In genomic region chrX:22095306-22095705, GRCh38 we compare ENCODE assay signal across 1 cellular context.
TF ChIP-seq lines count a peak whose summit lies in the region.

No MANE protein-coding gene starts in this region.

TF ChIP-seq in WTC11, 78 proteins besides CTCF, POLR2A, EP300 and RAD21 (continued from another document):
- TF ChIP-seq ATF2 (CRISPR knock-in tag; IDR thresholded peaks at IDR 0.05; ENCODE audit: borderline replicate concordance, low read depth) = no peak
- TF ChIP-seq RORB (CRISPR knock-in tag; IDR thresholded peaks at IDR 0.05) = no peak
- no peak for TF ChIP-seq HMGA2 (CRISPR knock-in tag; IDR thresholded peaks at IDR 0.05)
